19 cellular contexts compared by ENCODE assay signal in genomic region chr6:145508107-145508506, GRCh38.
A peak's percentile ranks its signal among the peaks of the same experiment; 100 is the strongest.
DNase-seq lines count a peak whose midpoint lies in the region; ATAC-seq, FAIRE-seq and TF ChIP-seq lines count a peak whose summit lies in the region.
"Had no signal": no experiment of that assay in that cellular context is flagged by ENCODE, and none has a peak within 500 bp of the region (broad histone marks: within the 10 kb centered on the region; RNA-seq: fewer than 3 reads in every experiment).

No MANE protein-coding gene starts in this region.

- no peaks in the 10 kb centered on the region for H3K27me3 Mint-ChIP-seq in type B pancreatic cell
- no peaks in the 10 kb centered on the region for H3K27me3 Mint-ChIP-seq in activated CD8-positive, alpha-beta memory T cell treated with anti-CD3 and anti-CD28 coated beads, Interleukin-2, amount 10 ng/mL, durations not matched to agents 7 days and 5 days

- H3K4me3 Mint-ChIP-seq in type B pancreatic cell = no peak overlapping the region
- H3K4me3 Mint-ChIP-seq in activated CD8-positive, alpha-beta memory T cell treated with anti-CD3 and anti-CD28 coated beads, Interleukin-2, amount 10 ng/mL, durations not matched to agents 7 days and 5 days = no peak overlapping the region

- no peak overlapping the region for H3K27ac Mint-ChIP-seq in type B pancreatic cell
- no peak overlapping the region for H3K27ac Mint-ChIP-seq in activated CD8-positive, alpha-beta memory T cell treated with anti-CD3 and anti-CD28 coated beads, Interleukin-2, amount 10 ng/mL, durations not matched to agents 7 days and 5 days
- H3K27ac Mint-ChIP-seq: activated naive CD4-positive, alpha-beta T cell treated with anti-CD3 and anti-CD28 coated beads, Interleukin-2, amount 50 U/mL, for 72 hours had no signal

- H3K4me3 ChIP-seq in bronchial epithelial cell (ENCODE audit: low read depth, low read length) (no peak overlapping the region), Peyer's patch (no peak overlapping the region)
- H3K4me3 ChIP-seq: smooth muscle cell, tibial artery had no signal

- peaks cover 5% of the 10 kb centered on the region for H3K9me3 Mint-ChIP-seq in type B pancreatic cell
- peaks cover 2% of the 10 kb centered on the region for H3K9me3 Mint-ChIP-seq in activated CD8-positive, alpha-beta memory T cell treated with anti-CD3 and anti-CD28 coated beads, Interleukin-2, amount 10 ng/mL, durations not matched to agents 7 days and 5 days (ENCODE audit: low read depth)

- peak; percentile 33 for TF ChIP-seq CTCF in bronchial epithelial cell (IDR thresholded peaks at IDR 0.05; ENCODE audit: insufficient read depth, low read length, severe bottlenecking)
- TF ChIP-seq CTCF in type B pancreatic cell (conservative IDR thresholded peaks at IDR 0.05) = peak; percentile 16
- no peak for TF ChIP-seq CTCF in Peyer's patch (IDR thresholded peaks at IDR 0.05)

- no peaks in the 10 kb centered on the region for H3K4me1 ChIP-seq in Peyer's patch
- H3K4me1 ChIP-seq: tibial artery had no signal

- no peak overlapping the region for H3K27ac ChIP-seq in Peyer's patch
- H3K27ac ChIP-seq: neutrophil, tibial artery had no signal

- no peak for FAIRE-seq in bronchial epithelial cell (lab: Jason Lieb, UNC)
- FAIRE-seq: H54 had no signal

- DNase-seq in NCI-H748 (lab: John Stamatoyannopoulos, UW; ENCODE audit: unreplicated experiment) (peak; percentile 12), NCI-H748 treated with DMSO at 0.1 percent for 48 hours (lab: John Stamatoyannopoulos, UW) (no peak), NAMALWA (ENCODE audit: low spot score) (peak; percentile 22), bronchial epithelial cell (ENCODE audit: low read depth) (peak; percentile 20), type B pancreatic cell (ENCODE audit: extremely low spot score, unreplicated experiment) (no peak), Peyer's patch (no peak), EL (no peak)
- no peak for DNase-seq in activated CD8-positive, alpha-beta memory T cell treated with anti-CD3 and anti-CD28 coated beads, Interleukin-2, amount 10 ng/mL, durations not matched to agents 7 days and 5 days
- DNase-seq: activated CD4-positive, CD25-positive, alpha-beta regulatory T cell; activated CD8-positive, alpha-beta memory T cell treated with anti-CD3 and anti-CD28 coated beads, Interleukin-2, amount 50 U/mL, for 4 hours; DMS 273 treated with DMSO at 0.1 percent for 48 hours; NCI-H1436; NCI-H82; SK-N-SH; tibial artery had no signal

- H3K27me3 ChIP-seq in bronchial epithelial cell (ENCODE audit: control insufficient read depth, insufficient read depth, low read length) (no peaks in the 10 kb centered on the region), Peyer's patch (no peaks in the 10 kb centered on the region)
- H3K27me3 ChIP-seq: neutrophil, tibial artery had no signal

- no peak for ATAC-seq in activated CD8-positive, alpha-beta memory T cell treated with anti-CD3 and anti-CD28 coated beads, Interleukin-2, amount 10 ng/mL, durations not matched to agents 7 days and 5 days
- ATAC-seq: activated naive CD4-positive, alpha-beta T cell treated with anti-CD3 and anti-CD28 coated beads, Interleukin-2, amount 50 U/mL, for 72 hours had no signal

- H3K36me3 ChIP-seq in bronchial epithelial cell (ENCODE audit: control insufficient read depth, insufficient read depth, low read length) (no peaks in the 10 kb centered on the region), Peyer's patch (no peaks in the 10 kb centered on the region)
- H3K36me3 ChIP-seq: neutrophil, tibial artery had no signal

- H3K36me3 Mint-ChIP-seq in type B pancreatic cell = no peaks in the 10 kb centered on the region
- no peaks in the 10 kb centered on the region for H3K36me3 Mint-ChIP-seq in activated CD8-positive, alpha-beta memory T cell treated with anti-CD3 and anti-CD28 coated beads, Interleukin-2, amount 10 ng/mL, durations not matched to agents 7 days and 5 days

- no peak for TF ChIP-seq POLR2A in Peyer's patch (IDR thresholded peaks at IDR 0.05)

- CTCF ChIA-PET in activated CD8-positive, alpha-beta memory T cell treated with anti-CD3 and anti-CD28 coated beads, Interleukin-2, amount 10 ng/mL, durations not matched to agents 7 days and 5 days (lab: Charles Lee) = no interaction called here

- H3K4me1 Mint-ChIP-seq in type B pancreatic cell (ENCODE audit: unreplicated experiment) = no peaks in the 10 kb centered on the region
- H3K4me1 Mint-ChIP-seq in activated CD8-positive, alpha-beta memory T cell treated with anti-CD3 and anti-CD28 coated beads, Interleukin-2, amount 10 ng/mL, durations not matched to agents 7 days and 5 days = no peaks in the 10 kb centered on the region

- peaks cover 0 to 10% (median 0%) of the 10 kb centered on the region in 4 donors for H3K9me3 ChIP-seq in Peyer's patch
- H3K9me3 ChIP-seq: neutrophil, SK-N-SH had no signal

Comparison
In these comparisons a context has a peak if more than half of its experiments do, and no peak if none do; other contexts are left out.
1. DNase-seq: peak in NCI-H748 (single experiment), NAMALWA (single experiment) and bronchial epithelial cell (single experiment); none in NCI-H748 treated with DMSO at 0.1 percent for 48 hours (single experiment), type B pancreatic cell (single experiment), Peyer's patch (0 of 3), activated CD8-positive, alpha-beta memory T cell treated with anti-CD3 and anti-CD28 coated beads, Interleukin-2, amount 10 ng/mL, durations not matched to agents 7 days and 5 days (single experiment) and EL (single experiment).
2. CTCF ChIP-seq: peak in bronchial epithelial cell (single experiment) and type B pancreatic cell (single experiment); none in Peyer's patch (0 of 6).